Comparison of ENCODE assay signal across 22 cellular contexts in the genomic region with DNA sequence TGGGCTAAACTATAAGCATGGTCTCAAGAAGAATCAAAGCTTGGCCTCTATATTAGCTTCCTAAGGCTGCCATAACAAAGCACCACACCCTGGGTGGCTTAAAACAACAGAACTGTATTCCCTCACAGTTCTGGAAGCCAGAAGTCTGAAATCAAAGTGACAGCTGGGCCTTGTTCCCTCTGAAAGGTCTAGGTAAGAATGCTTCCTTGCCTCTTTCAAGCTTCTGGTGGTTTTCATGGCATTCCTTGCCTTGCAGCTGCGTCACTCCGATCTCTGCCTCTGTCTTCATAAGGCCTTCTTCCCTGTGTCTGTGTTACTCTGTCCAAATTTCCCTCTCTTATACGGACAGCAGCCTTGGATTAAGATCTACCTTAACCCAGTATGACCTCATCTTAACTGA.
DNase-seq lines count a peak whose midpoint lies in the region; FAIRE-seq and TF ChIP-seq lines count a peak whose summit lies in the region.
"Had no signal": no experiment of that assay in that cellular context is flagged by ENCODE, and none has a peak within 500 bp of the region (broad histone marks: within the 10 kb centered on the region; RNA-seq: fewer than 3 reads in every experiment).

No MANE protein-coding gene starts in this region.

- H3K9me3 ChIP-seq in H1 (ENCODE audit: insufficient read depth in 2 of 2, low read depth in 1 of 2, low read length in 1 of 2) = peaks cover 5 to 6% of the 10 kb centered on the region in 2 experiments; a peak in 1 of 4 replicates
- peaks cover 0 to 13% (median under 1%) of the 10 kb centered on the region in 8 donors for H3K9me3 ChIP-seq in spleen
- H3K9me3 ChIP-seq: A549, SK-N-SH had no signal

- no peaks in the 10 kb centered on the region for H3K27me3 Mint-ChIP-seq in mesothelial cell of epicardium (ENCODE audit: low read depth)
- no peaks in the 10 kb centered on the region for H3K27me3 Mint-ChIP-seq in type B pancreatic cell

- intact Hi-C loops in spleen (cut with DNase I; ENCODE audit: low total_unique reads) = no loop called here

- peaks cover 41% of the 10 kb centered on the region for H3K4me1 Mint-ChIP-seq in mesothelial cell of epicardium
- peaks cover 6% of the 10 kb centered on the region for H3K4me1 Mint-ChIP-seq in type B pancreatic cell (ENCODE audit: unreplicated experiment)
- H3K4me1 Mint-ChIP-seq: CD8-positive, alpha-beta memory T cell; IgD-negative memory B cell had no signal

- H2BK12ac ChIP-seq in H1 (ENCODE audit: low read depth, low read length) = peak overlapping the region; percentile 20; the same call in 1 of the 2 replicates

- no peak overlapping the region; a peak in 1 of 4 replicates for H3K4me2 ChIP-seq in H1 (ENCODE audit: insufficient read depth in 1 of 2, low read depth in 2 of 2, low read length in 2 of 2)
- H3K4me2 ChIP-seq: A549, BLaER1, SK-N-SH had no signal

- no peak overlapping the region for H2BK15ac ChIP-seq in H1 (ENCODE audit: low read length)

- no peak overlapping the region for H3K23ac ChIP-seq in H1 (ENCODE audit: insufficient read length)

- no peak overlapping the region for H3K4me3 Mint-ChIP-seq in mesothelial cell of epicardium
- peak overlapping the region; percentile 70 for H3K4me3 Mint-ChIP-seq in type B pancreatic cell
- H3K4me3 Mint-ChIP-seq: CD8-positive, alpha-beta memory T cell; IgD-negative memory B cell had no signal

- FAIRE-seq in H1 (lab: Jason Lieb, UNC) = peak; percentile 48
- FAIRE-seq: A549, HTR-8/SVneo had no signal

- no peak overlapping the region for H3K4ac ChIP-seq in H1 (replicated peaks; ENCODE audit: insufficient read length, low read depth, low read length)

- no peak overlapping the region for H2BK5ac ChIP-seq in H1 (ENCODE audit: low read depth, low read length)

- H3K56ac ChIP-seq in H1 (replicated peaks; ENCODE audit: insufficient read length, low read depth, low read length) = no peak overlapping the region

- H4K5ac ChIP-seq in H1 (ENCODE audit: insufficient read length, low read depth, low read length) = no peak overlapping the region

- H3K27me3 ChIP-seq in H1 (replicated peaks in 1 of 4; ENCODE audit: control insufficient read depth in 3 of 4, extremely low read depth in 1 of 4, insufficient read depth in 3 of 4, low read length in 3 of 4) (no peaks in the 10 kb centered on the region), spleen (replicated peaks in 1 of 7) (no peaks in the 10 kb centered on the region)
- H3K27me3 ChIP-seq: BLaER1 had no signal

- peak overlapping the region; percentile 22 for H2BK120ac ChIP-seq in H1 (replicated peaks; ENCODE audit: low read depth, low read length)

- 92% methylated on average over 3 of the region's 3 CpGs; no CpG with 5 or more reads in 1 of the 2 experiments for WGBS in H1 (ENCODE audit: extremely low coverage in 1 of 2, insufficient coverage in 1 of 2, insufficient read length in 1 of 2, insufficient replicate concordance in 2 of 2, low coverage in 1 of 2, low lambda C conversion rate in 2 of 2, missing lambda C conversion rate in 1 of 2), 2 experiments
- WGBS in spleen, 5 donors = 63 to 88% (median 85%) methylated on average over 3 of the region's 3 CpGs

- DNase-seq in NCI-H82 (lab: John Stamatoyannopoulos, UW) (peak; percentile 39), NCI-H82 treated with DMSO at 0.1 percent for 48 hours (lab: John Stamatoyannopoulos, UW; ENCODE audit: unreplicated experiment) (no peak), H1 (ENCODE audit: low read depth in 1 of 2, low spot score in 2 of 2) (no peak), mesothelial cell of epicardium (ENCODE audit: low spot score in 2 of 2, unreplicated experiment in 2 of 2) (no peak), type B pancreatic cell (ENCODE audit: extremely low spot score, unreplicated experiment) (no peak), coronary artery (ENCODE audit: low spot score) (no peak), NCI-H1105 treated with DMSO at 0.1 percent for 48 hours (lab: John Stamatoyannopoulos, UW) (no peak), spleen (no peak)
- DNase-seq: CD8-positive, alpha-beta memory T cell; DND-41; HCEC 1CT; Karpas-422; NCI-H1436; NCI-H2029 treated with DMSO at 0.1 percent for 48 hours; NCI-H774; RPMI8226; SHP77 treated with DMSO at 0.1 percent for 48 hours; SK-N-SH had no signal

- TF ChIP-seq POLR2A in H1 (IDR thresholded peaks at IDR 0.05; ENCODE audit: control extremely low read depth in 1 of 2, low read depth in 2 of 2, low read length in 2 of 2) (no peak), spleen (IDR thresholded peaks at IDR 0.05) (no peak)

- H3K9ac ChIP-seq in H1 (replicated peaks in 1 of 4; ENCODE audit: extremely low read depth in 1 of 4, low read depth in 3 of 4, low read length in 3 of 4) = no peak overlapping the region
- H3K9ac ChIP-seq: BLaER1, SK-N-SH had no signal

- H3K79me2 ChIP-seq in H1 (ENCODE audit: control insufficient read depth in 1 of 2, insufficient read depth in 2 of 2, low read length in 2 of 2) = no peaks in the 10 kb centered on the region

- no peak overlapping the region for H2AK5ac ChIP-seq in H1 (ENCODE audit: low read depth, low read length)

- no peak overlapping the region for H4K8ac ChIP-seq in H1 (ENCODE audit: extremely low read depth, insufficient read depth, low read length)

- H4K20me1 ChIP-seq in H1 (replicated peaks in 1 of 2; ENCODE audit: control insufficient read depth in 1 of 2, insufficient read depth in 2 of 2, low read length in 2 of 2) = no peaks in the 10 kb centered on the region
- H4K20me1 ChIP-seq: BLaER1 had no signal

- H3K27ac Mint-ChIP-seq in mesothelial cell of epicardium = peak overlapping the region; percentile 52
- H3K27ac Mint-ChIP-seq in type B pancreatic cell = peak overlapping the region; percentile 92
- H3K27ac Mint-ChIP-seq: CD8-positive, alpha-beta memory T cell; IgD-negative memory B cell had no signal

- CTCF ChIA-PET in H1 (lab: Charles Lee; ENCODE audit: partially characterized antibody) = interaction anchor here (0.6 to 1.0 kb wide), 3 partner anchors 12 to 106 kb away, joined by 3 to 4 read pairs (median 3); no protein-coding TSS in a partner anchor

- TF ChIP-seq CTCF in H1 (IDR thresholded peaks at IDR 0.05; ENCODE audit: control extremely low read depth in 1 of 3, insufficient read depth in 1 of 3, low read depth in 1 of 3, low read length in 3 of 3) (no peak), mesothelial cell of epicardium (IDR thresholded peaks at IDR 0.05; ENCODE audit: unreplicated experiment) (no peak), type B pancreatic cell (conservative IDR thresholded peaks at IDR 0.05) (no peak), coronary artery (IDR thresholded peaks at IDR 0.05) (no peak), spleen (IDR thresholded peaks at IDR 0.05 in 8 of 11, conservative IDR thresholded peaks at IDR 0.05 in 3 of 11) (no peak)

- POLR2A ChIA-PET in H1 (lab: Charles Lee; ENCODE audit: partially characterized antibody) = no interaction called here

- no peak for TF ChIP-seq RAD21 in H1 (IDR thresholded peaks at IDR 0.05 in 1 of 2, conservative IDR thresholded peaks at IDR 0.05 in 1 of 2; ENCODE audit: low read depth in 2 of 2, low read length in 2 of 2)

- H3K9me3 Mint-ChIP-seq in mesothelial cell of epicardium = peaks cover 2% of the 10 kb centered on the region
- H3K9me3 Mint-ChIP-seq in type B pancreatic cell = no peaks in the 10 kb centered on the region

- no peaks in the 10 kb centered on the region for H3K79me1 ChIP-seq in H1 (ENCODE audit: low read depth, low read length)

- no peak overlapping the region; the same call in 1 of the 2 replicates for H3K18ac ChIP-seq in H1 (ENCODE audit: extremely low read depth, low read length)

- no peak overlapping the region for H2BK20ac ChIP-seq in H1 (ENCODE audit: low read length)

- H3K36me3 Mint-ChIP-seq in mesothelial cell of epicardium = no peaks in the 10 kb centered on the region
- H3K36me3 Mint-ChIP-seq in type B pancreatic cell = no peaks in the 10 kb centered on the region
- H3K36me3 Mint-ChIP-seq: CD8-positive, alpha-beta memory T cell; IgD-negative memory B cell had no signal

- TF ChIP-seq EP300 in H1 (IDR thresholded peaks at IDR 0.05; ENCODE audit: borderline replicate concordance in 1 of 2, low read depth in 2 of 2, low read length in 2 of 2) = no peak

- H3K36me3 ChIP-seq in H1 (ENCODE audit: control insufficient read depth in 2 of 4, insufficient read depth in 4 of 4, low read length in 3 of 4) (no peaks in the 10 kb centered on the region; a peak in 2 of 8 replicates), spleen (no peaks in the 10 kb centered on the region)
- H3K36me3 ChIP-seq: BLaER1 had no signal

- H3K4me1 ChIP-seq in H1 (replicated peaks in 1 of 4; ENCODE audit: control insufficient read depth in 3 of 4, insufficient read depth in 4 of 4, low read length in 3 of 4) = peaks cover 0 to 14% (median 6%) of the 10 kb centered on the region in 4 experiments; a peak in 4 of 7 replicates
- H3K4me1 ChIP-seq in spleen = no peaks in the 10 kb centered on the region
- H3K4me1 ChIP-seq: A549, BLaER1 had no signal

- no peak overlapping the region for H3K14ac ChIP-seq in H1 (ENCODE audit: insufficient read length)

- H3K27ac ChIP-seq in H1 (ENCODE audit: low read depth, low read length) (no peak overlapping the region), coronary artery (no peak overlapping the region), spleen (no peak overlapping the region)
- H3K27ac ChIP-seq: A549, BLaER1 had no signal

- H3K4me3 ChIP-seq in H1 (ENCODE audit: extremely low read depth in 1 of 4, insufficient read depth in 2 of 4, low read depth in 3 of 4, low read length in 4 of 4) = no peak overlapping the region
- H3K4me3 ChIP-seq in coronary artery = no peak overlapping the region
- no peak overlapping the region for H3K4me3 ChIP-seq in spleen
- H3K4me3 ChIP-seq: A549, BLaER1 had no signal

- H3K23me2 ChIP-seq in H1 (ENCODE audit: low read depth, low read length) = peaks cover 2% of the 10 kb centered on the region; the same call in 1 of the 2 replicates

- H2AFZ ChIP-seq in H1 (ENCODE audit: low read length) = 0 out of 2 replicates have a peak overlapping the region, but pooled peaks have one; percentile 21

- no peak overlapping the region for H4K91ac ChIP-seq in H1 (replicated peaks; ENCODE audit: insufficient read length, low read length)

TF ChIP-seq in H1, 55 proteins besides CTCF, POLR2A, EP300 and RAD21 (continues in another document):
- TF ChIP-seq TEAD4 (IDR thresholded peaks at IDR 0.05; ENCODE audit: low read depth, low read length) = no peak
- TF ChIP-seq, protein P1, sequence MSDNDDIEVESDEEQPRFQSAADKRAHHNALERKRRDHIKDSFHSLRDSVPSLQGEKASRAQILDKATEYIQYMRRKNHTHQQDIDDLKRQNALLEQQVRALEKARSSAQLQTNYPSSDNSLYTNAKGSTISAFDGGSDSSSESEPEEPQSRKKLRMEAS (IDR thresholded peaks at IDR 0.05) = no peak
- TF ChIP-seq NRF1 (IDR thresholded peaks at IDR 0.05; ENCODE audit: low read depth, low read length) = no peak
